Comparison of ENCODE assay signal across 8 cellular contexts in genomic region chr19:41521860-41522555, GRCh38.
A peak's percentile ranks its signal among the peaks of the same experiment; 100 is the strongest.
DNase-seq lines count a peak whose midpoint lies in the region.

No MANE protein-coding gene starts in this region.

- H3K9me3 ChIP-seq in effector memory CD4-positive, alpha-beta T cell (ENCODE audit: control insufficient read depth, low read length) = no peaks in the 10 kb centered on the region

- peak overlapping the region; percentile 35 for H3K4me3 ChIP-seq in effector memory CD4-positive, alpha-beta T cell (ENCODE audit: insufficient read depth, low read depth, low read length, poor library complexity, severe bottlenecking)
- peak overlapping the region; percentile 19 for H3K4me3 ChIP-seq in skeletal muscle cell (ENCODE audit: low read depth, low read length)

- H3K27ac ChIP-seq in effector memory CD4-positive, alpha-beta T cell (ENCODE audit: insufficient read depth, low read length, poor library complexity, severe bottlenecking) = peak overlapping the region; percentile 52

- H3K36me3 ChIP-seq in effector memory CD4-positive, alpha-beta T cell (ENCODE audit: control insufficient read depth, insufficient read depth, low read length) = no peaks in the 10 kb centered on the region

- peak; percentile 17 to 19 for DNase-seq in NOMO-1 (lab: John Stamatoyannopoulos, UW; ENCODE audit: unreplicated experiment in 2 of 2)
- DNase-seq in NOMO-1 treated with dmso at 0.1 percent for 144 hours (lab: John Stamatoyannopoulos, UW; ENCODE audit: unreplicated experiment) = no peak
- DNase-seq in UCSD-AML1 (lab: John Stamatoyannopoulos, UW; ENCODE audit: unreplicated experiment) = peak; percentile 39
- DNase-seq in effector memory CD4-positive, alpha-beta T cell = peak; percentile 19 to 28 (median 27)
- no peak for DNase-seq in skeletal muscle cell (ENCODE audit: low read depth)
- DNase-seq in NCI-H2171 (lab: John Stamatoyannopoulos, UW) = no peak
- DNase-seq in OCI-M1 (lab: John Stamatoyannopoulos, UW) = no peak
- DNase-seq in DMS 273 (lab: John Stamatoyannopoulos, UW; ENCODE audit: unreplicated experiment) = no peak

- peaks cover 8% of the 10 kb centered on the region for H3K4me1 ChIP-seq in effector memory CD4-positive, alpha-beta T cell (ENCODE audit: control insufficient read depth, insufficient read depth, low read length, poor library complexity, severe bottlenecking)

- H3K27me3 ChIP-seq in effector memory CD4-positive, alpha-beta T cell (replicated peaks; ENCODE audit: control insufficient read depth, insufficient read depth, low read length, poor library complexity, severe bottlenecking) = no peaks in the 10 kb centered on the region

Comparison
In these comparisons a context has a peak if more than half of its experiments do, and no peak if none do; other contexts are left out.
1. DNase-seq: peak in NOMO-1 (2 of 2), UCSD-AML1 (single experiment) and effector memory CD4-positive, alpha-beta T cell (3 of 3); none in NOMO-1 treated with dmso at 0.1 percent for 144 hours (single experiment), skeletal muscle cell (single experiment), NCI-H2171 (single experiment), OCI-M1 (single experiment) and DMS 273 (single experiment).